In genomic region chr2:10811552-10811951, GRCh38 we compare ENCODE assay signal across 8 cellular contexts. TPM values are rescaled to one million over a fixed set of nuclear protein-coding genes. Genes with fewer than 3 reads are reported as not detected.
DNase-seq lines count a peak whose midpoint lies in the region; ATAC-seq and TF ChIP-seq lines count a peak whose summit lies in the region.

No MANE protein-coding gene starts in this region.

- peak overlapping the region; percentile 91 to 98 (median 96) for H3K27ac ChIP-seq in stomach

- TF ChIP-seq POLR2A in stomach (IDR thresholded peaks at IDR 0.05) = no peak

- no peak for ATAC-seq in activated T-cell treated with anti-CD3 and anti-CD28 coated beads, Interleukin-2, amount 50 U/mL, for 72 hours (replicated peaks in 1 of 2)
- ATAC-seq in HG02852 (IDR thresholded peaks at IDR 0.05; ENCODE audit: unreplicated experiment) = no peak

- H3K27me3 ChIP-seq in stomach = no peaks in the 10 kb centered on the region

- in situ Hi-C loops in GM13976 (cut with MboI; ENCODE audit: low sequenced_read_pairs, unreplicated experiment) = no loop called here

- H3K4me3 Mint-ChIP-seq in activated T-cell treated with anti-CD3 and anti-CD28 coated beads, Interleukin-2, amount 50 U/mL, for 72 hours = peak overlapping the region; percentile 90 to 92

- H3K4me1 Mint-ChIP-seq in activated T-cell treated with anti-CD3 and anti-CD28 coated beads, Interleukin-2, amount 50 U/mL, for 72 hours (ENCODE audit: low read depth) = peaks cover 39% of the 10 kb centered on the region

- H3K27ac Mint-ChIP-seq in activated T-cell treated with anti-CD3 and anti-CD28 coated beads, Interleukin-2, amount 50 U/mL, for 72 hours = peak overlapping the region; percentile 85

- DNase-seq in NCI-H82 (lab: John Stamatoyannopoulos, UW) (peak; percentile 41), NCI-H82 treated with DMSO at 0.1 percent for 48 hours (lab: John Stamatoyannopoulos, UW; ENCODE audit: unreplicated experiment) (no peak), stomach (no peak), RPMI8226 (no peak), GM13976 (ENCODE audit: low spot score) (no peak)
- no peak for DNase-seq in activated T-cell treated with anti-CD3 and anti-CD28 coated beads, Interleukin-2, amount 50 U/mL, for 72 hours

- intact Hi-C loops in stomach (cut with DNase I; ENCODE audit: low total_unique reads) = no loop called here

- peak overlapping the region; percentile 76 for H3K4me3 ChIP-seq in iPS-18c (ENCODE audit: insufficient read depth, low read depth, low read length)
- peak overlapping the region; percentile 83 to 96 (median 92) for H3K4me3 ChIP-seq in stomach

- no peaks in the 10 kb centered on the region for H3K9me3 Mint-ChIP-seq in activated T-cell treated with anti-CD3 and anti-CD28 coated beads, Interleukin-2, amount 50 U/mL, for 72 hours

- no peaks in the 10 kb centered on the region for H3K9me3 ChIP-seq in iPS-18c (ENCODE audit: control insufficient read depth, insufficient read depth, low read length)
- no peaks in the 10 kb centered on the region for H3K9me3 ChIP-seq in stomach

- 3 to 7% (median 4%) methylated on average over 14 to 15 of the region's 15 CpGs for WGBS in stomach, 5 donors

- no peaks in the 10 kb centered on the region for H3K27me3 Mint-ChIP-seq in activated T-cell treated with anti-CD3 and anti-CD28 coated beads, Interleukin-2, amount 50 U/mL, for 72 hours (ENCODE audit: low read depth)

- H3K4me1 ChIP-seq in stomach = peaks cover 0 to 67% (median 46%) of the 10 kb centered on the region in 4 donors

- peaks cover 4 to 5% of the 10 kb centered on the region in 2 donors for H3K36me3 Mint-ChIP-seq in activated T-cell treated with anti-CD3 and anti-CD28 coated beads, Interleukin-2, amount 50 U/mL, for 72 hours (ENCODE audit: insufficient read depth in 2 of 2)

- H3K36me3 ChIP-seq in stomach = peaks cover 0 to 3% (median 0%) of the 10 kb centered on the region in 4 donors

- TF ChIP-seq CTCF in stomach (IDR thresholded peaks at IDR 0.05) = no peak
- TF ChIP-seq CTCF in GM13976 (IDR thresholded peaks at IDR 0.05; ENCODE audit: borderline replicate concordance, control extremely low read depth, extremely low read depth, insufficient read depth, missing control alignments) = no peak

- TF ChIP-seq EP300 in stomach (IDR thresholded peaks at IDR 0.05) = no peak

RNA-seq across cellular contexts. Expression of gene PDIA6, which starts 1.0 kb away (rescaled TPM):
- total RNA-seq in activated T-cell treated with anti-CD3 and anti-CD28 coated beads, Interleukin-2, amount 50 U/mL, for 72 hours = 100 to 1,000 TPM in 1 of 2 donors, 10 to 100 TPM in 1; 79.3 to 131 TPM
- 100 to 1,000 TPM in 1 of 5 donors, 10 to 100 TPM in 4; 37.3 to 272 (median 89.7) TPM for total RNA-seq in stomach
- polyA plus RNA-seq in stomach = 10 to 100 TPM; 49.6 to 98.7 (median 63.4) TPM
